18 cellular contexts compared by ENCODE assay signal in genomic region chr2:28173377-28173776, GRCh38.
DNase-seq lines count a peak whose midpoint lies in the region; ATAC-seq and TF ChIP-seq lines count a peak whose summit lies in the region.
"Had no signal": no experiment of that assay in that cellular context is flagged by ENCODE, and none has a peak within 500 bp of the region (broad histone marks: within the 10 kb centered on the region; RNA-seq: fewer than 3 reads in every experiment).

No MANE protein-coding gene starts in this region.

- CTCF ChIA-PET in IMR-90 (lab: Yijun Ruan, JAX): interaction anchor here (0.5 kb wide), 1 partner anchor 102 kb away, joined by 3 read pairs; no protein-coding TSS in a partner anchor
- CTCF ChIA-PET in activated naive CD4-positive, alpha-beta T cell treated with anti-CD3 and anti-CD28 coated beads for 36 hours (lab: Charles Lee): no interaction called here

- ATAC-seq in IMR-90 (ENCODE audit: low read depth): no peak

- peak overlapping the region; percentile 30; the same call in 1 of the 2 replicates for H3K4ac ChIP-seq in IMR-90 (ENCODE audit: low read depth, low read length)

- H2AFZ ChIP-seq in IMR-90 (replicated peaks; ENCODE audit: low read length, poor library complexity): no peak overlapping the region

- H3K27me3 ChIP-seq in IMR-90 (ENCODE audit: control insufficient read depth, insufficient read depth, low read length): no peaks in the 10 kb centered on the region
- no peaks in the 10 kb centered on the region for H3K27me3 ChIP-seq in endodermal cell (ENCODE audit: control insufficient read depth, insufficient read depth, low read length, poor library complexity, severe bottlenecking)
- H3K27me3 ChIP-seq: Peyer's patch had no signal

- H3K4me2 ChIP-seq in IMR-90 (ENCODE audit: low read depth, low read length): no peak overlapping the region

- peak overlapping the region; percentile 11; the same call in 1 of the 2 replicates for H4K91ac ChIP-seq in IMR-90 (ENCODE audit: insufficient read depth, low read depth, low read length)

- DNase-seq in G401 (ENCODE audit: low spot score) (peak; percentile 49), IMR-90 (no peak), endodermal cell (peak; percentile 74), mesothelial cell of epicardium (ENCODE audit: low spot score in 2 of 2, unreplicated experiment in 2 of 2) (no peak), DMS79 treated with DMSO at 0.1 percent for 48 hours (lab: John Stamatoyannopoulos, UW) (no peak), ACHN (no peak)
- no peak for DNase-seq in activated T-cell treated with anti-CD3 and anti-CD28 coated beads, Interleukin-2, amount 50 U/mL, for 1 hour
- no peak for DNase-seq in activated naive CD4-positive, alpha-beta T cell treated with anti-CD3 and anti-CD28 coated beads for 36 hours
- DNase-seq: CD4-positive, alpha-beta T cell; DMS79; GF-D8; Karpas-422; NCI-H187 treated with DMSO at 0.1 percent for 48 hours; NCI-H510A; NCI-H82; Peyer's patch; SHP77 treated with DMSO at 0.1 percent for 48 hours had no signal

- TF ChIP-seq RAD21 in IMR-90 (IDR thresholded peaks at IDR 0.05; ENCODE audit: low read length): no peak

- peak overlapping the region; percentile 9 for H3K18ac ChIP-seq in IMR-90 (ENCODE audit: low read depth, low read length)

- WGBS in IMR-90 (ENCODE audit: extremely low coverage in 2 of 2, insufficient read length in 1 of 2), 2 experiments: 62% methylated on average over 3 of the region's 8 CpGs; no CpG with 5 or more reads in 1 of the 2 experiments
- WGBS in endodermal cell (ENCODE audit: insufficient coverage in 1 of 2, insufficient read length in 1 of 2), 2 experiments: 69 to 79% methylated on average over 6 to 8 of the region's 8 CpGs

- H3K4me3 ChIP-seq in IMR-90 (ENCODE audit: insufficient read depth, low read depth, low read length) (no peak overlapping the region), endodermal cell (ENCODE audit: low read length) (no peak overlapping the region)
- H3K4me3 ChIP-seq: Peyer's patch had no signal

- no peak for TF ChIP-seq POLR2A in IMR-90 (IDR thresholded peaks at IDR 0.05; ENCODE audit: low read depth, low read length)

- in situ Hi-C loops in G401 (cut with HindIII; ENCODE audit: low sequenced_read_pairs): no loop called here
- in situ Hi-C loops in IMR-90 (cut with MboI; ENCODE audit: low sequenced_read_pairs): no loop called here
- in situ Hi-C loops in ACHN (cut with HindIII; ENCODE audit: low pct_ligation_motif_present, low pct_unique_long_range_greater_than_20kb, low sequenced_read_pairs): no loop called here

- H2AK9ac ChIP-seq in IMR-90 (replicated peaks; ENCODE audit: low read depth, low read length, poor library complexity): no peak overlapping the region

- peaks cover 5% of the 10 kb centered on the region for H3K36me3 Mint-ChIP-seq in endodermal cell (ENCODE audit: low read depth)
- H3K36me3 Mint-ChIP-seq in mesothelial cell of epicardium: peaks cover 21% of the 10 kb centered on the region
- H3K36me3 Mint-ChIP-seq in activated naive CD4-positive, alpha-beta T cell treated with anti-CD3 and anti-CD28 coated beads for 36 hours (ENCODE audit: low read depth): peaks cover 17% of the 10 kb centered on the region

- H3K36me3 ChIP-seq in IMR-90 (ENCODE audit: control insufficient read depth, insufficient read depth, low read length) (no peaks in the 10 kb centered on the region), endodermal cell (ENCODE audit: control insufficient read depth, insufficient read depth, low read length) (no peaks in the 10 kb centered on the region)
- H3K36me3 ChIP-seq: Peyer's patch had no signal

- TF ChIP-seq CTCF in IMR-90 (conservative IDR thresholded peaks at IDR 0.05; ENCODE audit: low read depth, low read length): no peak
- no peak for TF ChIP-seq CTCF in endodermal cell (conservative IDR thresholded peaks at IDR 0.05)
- TF ChIP-seq CTCF in mesothelial cell of epicardium (IDR thresholded peaks at IDR 0.05; ENCODE audit: unreplicated experiment): no peak

- peak overlapping the region; percentile 84 for H4K5ac ChIP-seq in IMR-90 (ENCODE audit: low read depth, low read length)

- H2AK5ac ChIP-seq in IMR-90 (ENCODE audit: low read depth, low read length): peak overlapping the region; percentile 72; the same call in 1 of the 2 replicates

- H3K27ac Mint-ChIP-seq in endodermal cell (peak overlapping the region; percentile 30), mesothelial cell of epicardium (peak overlapping the region; percentile 27)
- H3K27ac Mint-ChIP-seq in activated naive CD4-positive, alpha-beta T cell treated with anti-CD3 and anti-CD28 coated beads for 36 hours: no peak overlapping the region
- H3K27ac Mint-ChIP-seq: B cell; CD4-positive, alpha-beta T cell had no signal

- no peak overlapping the region for H3K23ac ChIP-seq in IMR-90 (ENCODE audit: low read depth, low read length)

- H2BK15ac ChIP-seq in IMR-90 (ENCODE audit: low read depth, low read length): no peak overlapping the region

- dilution Hi-C loops in IMR-90 (cut with HindIII; ENCODE audit: low sequenced_read_pairs, unreplicated experiment): no loop called here

- H3K4me1 Mint-ChIP-seq in endodermal cell: peaks cover 8% of the 10 kb centered on the region
- peaks cover 19% of the 10 kb centered on the region for H3K4me1 Mint-ChIP-seq in mesothelial cell of epicardium
- H3K4me1 Mint-ChIP-seq in activated naive CD4-positive, alpha-beta T cell treated with anti-CD3 and anti-CD28 coated beads for 36 hours (ENCODE audit: low read depth): peaks cover 3% of the 10 kb centered on the region
- H3K4me1 Mint-ChIP-seq: B cell had no signal

- H3K56ac ChIP-seq in IMR-90 (ENCODE audit: extremely low read depth, insufficient read depth, low read length): no peak overlapping the region

- H3K4me3 Mint-ChIP-seq in endodermal cell: no peak overlapping the region
- H3K4me3 Mint-ChIP-seq in mesothelial cell of epicardium: no peak overlapping the region
- no peak overlapping the region for H3K4me3 Mint-ChIP-seq in activated naive CD4-positive, alpha-beta T cell treated with anti-CD3 and anti-CD28 coated beads for 36 hours
- H3K4me3 Mint-ChIP-seq: B cell; CD4-positive, alpha-beta T cell had no signal

- H3K9me3 Mint-ChIP-seq in endodermal cell (peaks cover 15% of the 10 kb centered on the region), mesothelial cell of epicardium (peaks cover 26% of the 10 kb centered on the region)
- peaks cover 14% of the 10 kb centered on the region for H3K9me3 Mint-ChIP-seq in activated naive CD4-positive, alpha-beta T cell treated with anti-CD3 and anti-CD28 coated beads for 36 hours

- no peaks in the 10 kb centered on the region; the same call in none of the 2 replicates for H3K9me1 ChIP-seq in IMR-90 (ENCODE audit: insufficient read depth, low read length)

- intact Hi-C loops in IMR-90 (cut with micrococcal nuclease): no loop called here
- intact Hi-C loops in activated naive CD4-positive, alpha-beta T cell treated with anti-CD3 and anti-CD28 coated beads for 36 hours (cut with micrococcal nuclease): no loop called here

- H3K79me1 ChIP-seq in IMR-90 (ENCODE audit: low read depth in 1 of 2, low read length in 2 of 2): no peaks in the 10 kb centered on the region

- H3K27ac ChIP-seq in IMR-90 (ENCODE audit: insufficient read depth, low read length): no peak overlapping the region
- no peak overlapping the region for H3K27ac ChIP-seq in endodermal cell (ENCODE audit: low read depth, low read length)

- BruUV-seq in IMR-90 (replicated peaks; lab: Mats Ljungman, UMichigan): no TSS peak

- H3K27me3 Mint-ChIP-seq in endodermal cell (ENCODE audit: insufficient read depth) (no peaks in the 10 kb centered on the region), mesothelial cell of epicardium (ENCODE audit: low read depth) (no peaks in the 10 kb centered on the region)
- H3K27me3 Mint-ChIP-seq in activated naive CD4-positive, alpha-beta T cell treated with anti-CD3 and anti-CD28 coated beads for 36 hours (ENCODE audit: low read depth): no peaks in the 10 kb centered on the region
- H3K27me3 Mint-ChIP-seq: B cell; CD4-positive, alpha-beta T cell had no signal

- H3K14ac ChIP-seq in IMR-90 (replicated peaks; ENCODE audit: low read depth, low read length): no peak overlapping the region

- peak overlapping the region; percentile 97 for H2BK120ac ChIP-seq in IMR-90 (ENCODE audit: low read depth, low read length)

- H2BK5ac ChIP-seq in IMR-90 (ENCODE audit: low read depth, low read length, poor library complexity, severe bottlenecking): no peak overlapping the region

- peak overlapping the region; percentile 53 for H2BK20ac ChIP-seq in IMR-90 (ENCODE audit: low read depth, low read length)

- no peaks in the 10 kb centered on the region for H4K20me1 ChIP-seq in IMR-90 (ENCODE audit: insufficient read depth, low read length)

- peak overlapping the region in 1 of 2 experiments; percentile 50; a peak in 1 of 4 replicates for H4K8ac ChIP-seq in IMR-90 (ENCODE audit: low read depth in 2 of 2, low read length in 2 of 2)

- H3K9me3 ChIP-seq in IMR-90 (ENCODE audit: control insufficient read depth, insufficient read depth, low read length) (no peaks in the 10 kb centered on the region), endodermal cell (ENCODE audit: control insufficient read depth, low read length) (peaks cover 14% of the 10 kb centered on the region)

- POLR2A ChIA-PET in IMR-90 (lab: Charles Lee; ENCODE audit: unreplicated experiment): no interaction called here

- H3K4me1 ChIP-seq in IMR-90 (ENCODE audit: control insufficient read depth, insufficient read depth, low read length) (peaks cover 6% of the 10 kb centered on the region), endodermal cell (ENCODE audit: control insufficient read depth, insufficient read depth, low read length) (no peaks in the 10 kb centered on the region)

- H3K9ac ChIP-seq in IMR-90 (ENCODE audit: low read depth, low read length) (no peak overlapping the region), endodermal cell (ENCODE audit: extremely low read depth, low read length, poor library complexity, severe bottlenecking) (no peak overlapping the region)

TF ChIP-seq in IMR-90, 13 proteins besides CTCF, POLR2A, EP300 and RAD21:
- TF ChIP-seq, protein P1, sequence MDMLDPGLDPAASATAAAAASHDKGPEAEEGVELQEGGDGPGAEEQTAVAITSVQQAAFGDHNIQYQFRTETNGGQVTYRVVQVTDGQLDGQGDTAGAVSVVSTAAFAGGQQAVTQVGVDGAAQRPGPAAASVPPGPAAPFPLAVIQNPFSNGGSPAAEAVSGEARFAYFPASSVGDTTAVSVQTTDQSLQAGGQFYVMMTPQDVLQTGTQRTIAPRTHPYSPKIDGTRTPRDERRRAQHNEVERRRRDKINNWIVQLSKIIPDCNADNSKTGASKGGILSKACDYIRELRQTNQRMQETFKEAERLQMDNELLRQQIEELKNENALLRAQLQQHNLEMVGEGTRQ (IDR thresholded peaks at IDR 0.05; ENCODE audit: low read depth, low read length): no peak
- no peak for TF ChIP-seq MXI1 (IDR thresholded peaks at IDR 0.05; ENCODE audit: borderline replicate concordance, low read depth, low read length)
- no peak for TF ChIP-seq MAZ (IDR thresholded peaks at IDR 0.05; ENCODE audit: borderline replicate concordance, low read depth, low read length)
- no peak for TF ChIP-seq CHD1 (IDR thresholded peaks at IDR 0.05; ENCODE audit: low read depth, low read length)
- TF ChIP-seq BHLHE40 (IDR thresholded peaks at IDR 0.05; ENCODE audit: low read depth, low read length): no peak

Comparison
In these comparisons a context has a peak if more than half of its experiments do, and no peak if none do; other contexts are left out.
1. DNase-seq: peak in G401 (single experiment) and endodermal cell (single experiment); none in IMR-90 (single experiment), mesothelial cell of epicardium (0 of 2), DMS79 treated with DMSO at 0.1 percent for 48 hours (single experiment), activated T-cell treated with anti-CD3 and anti-CD28 coated beads, Interleukin-2, amount 50 U/mL, for 1 hour (single experiment), ACHN (single experiment) and activated naive CD4-positive, alpha-beta T cell treated with anti-CD3 and anti-CD28 coated beads for 36 hours (single experiment).